13 cellular contexts compared by ENCODE assay signal in genomic region chr6:82783587-82784253, GRCh38.
DNase-seq lines count a peak whose midpoint lies in the region; FAIRE-seq and TF ChIP-seq lines count a peak whose summit lies in the region.
"Had no signal": no experiment of that assay in that cellular context is flagged by ENCODE, and none has a peak within 500 bp of the region (broad histone marks: within the 10 kb centered on the region; RNA-seq: fewer than 3 reads in every experiment).

No MANE protein-coding gene starts in this region.

- FAIRE-seq in GM19239 (lab: Jason Lieb, UNC), result no peak

- H3K4me2 ChIP-seq in hepatocyte, result no peak overlapping the region
- no peak overlapping the region for H3K4me2 ChIP-seq in MM.1S (ENCODE audit: low read depth, low read length)

- H3K27me3 ChIP-seq in NT2/D1 (ENCODE audit: insufficient read depth, insufficient read length), result no peaks in the 10 kb centered on the region
- no peaks in the 10 kb centered on the region for H3K27me3 ChIP-seq in hepatocyte
- H3K27me3 ChIP-seq in MM.1S (replicated peaks; ENCODE audit: insufficient read depth, low read length), result no peaks in the 10 kb centered on the region
- H3K27me3 ChIP-seq: SJSA1 had no signal

- no peaks in the 10 kb centered on the region for H4K20me1 ChIP-seq in hepatocyte (ENCODE audit: insufficient read depth, poor library complexity, severe bottlenecking)
- H4K20me1 ChIP-seq in MM.1S (ENCODE audit: insufficient read depth, low read length), result no peaks in the 10 kb centered on the region

- 75% methylated on average over 6 of the region's 6 CpGs for WGBS in hepatocyte (ENCODE audit: low lambda C conversion rate, missing lambda C conversion rate)

- H2AFZ ChIP-seq in hepatocyte, result no peak overlapping the region
- no peak overlapping the region for H2AFZ ChIP-seq in MM.1S (ENCODE audit: low read length)

- H3K27ac ChIP-seq in hepatocyte, result no peak overlapping the region
- no peak overlapping the region for H3K27ac ChIP-seq in MM.1S (ENCODE audit: low read length)
- H3K27ac ChIP-seq: SJSA1 had no signal

- H3K9me2 ChIP-seq in hepatocyte (replicated peaks; ENCODE audit: insufficient read depth) (no peaks in the 10 kb centered on the region), MM.1S (replicated peaks; ENCODE audit: insufficient read depth, low read length) (no peaks in the 10 kb centered on the region)

- TF ChIP-seq CTCF in HFF-Myc (IDR thresholded peaks at IDR 0.05; ENCODE audit: low read depth, low read length, missing control alignments), result peak; percentile 21
- TF ChIP-seq CTCF in hepatocyte (IDR thresholded peaks at IDR 0.05; ENCODE audit: poor library complexity), result peak; percentile 9
- no peak for TF ChIP-seq CTCF in MM.1S (IDR thresholded peaks at IDR 0.05; ENCODE audit: low read length)

- H3K9ac ChIP-seq in NT2/D1 (ENCODE audit: insufficient read length, low read depth), result no peak overlapping the region
- no peak overlapping the region for H3K9ac ChIP-seq in MM.1S (ENCODE audit: low read length)

- H3K9me3 ChIP-seq in NT2/D1 (ENCODE audit: insufficient read depth, low read length) (no peaks in the 10 kb centered on the region), hepatocyte (ENCODE audit: low read depth) (no peaks in the 10 kb centered on the region), MM.1S (replicated peaks; ENCODE audit: insufficient read depth, low read length) (no peaks in the 10 kb centered on the region)
- H3K9me3 ChIP-seq: SJSA1 had no signal

- peak; percentile 17 for DNase-seq in DMS153 treated with DMSO at 0.1 percent for 48 hours (lab: John Stamatoyannopoulos, UW; ENCODE audit: unreplicated experiment)
- no peak for DNase-seq in HFF-Myc (ENCODE audit: extremely low read depth, low read depth)
- DNase-seq in NT2/D1 (ENCODE audit: low read depth, low spot score), result peak; percentile 9
- no peak for DNase-seq in hepatocyte (ENCODE audit: low spot score)
- DNase-seq in MM.1S, result no peak
- no peak for DNase-seq in GM19239 (ENCODE audit: insufficient read length, low spot score)
- DNase-seq in activated effector memory CD4-positive, alpha-beta T cell treated with anti-CD3 and anti-CD28 coated beads, Interleukin-2, amount 50 U/mL, for 16 hours, result no peak
- no peak for DNase-seq in activated naive CD4-positive, alpha-beta T cell treated with Interleukin-2 at 50 U/mL for 16 hours
- DNase-seq: activated T-cell treated with anti-CD3 and anti-CD28 coated beads, Interleukin-2, amount 50 U/mL, for 1 hour; dermis blood vessel endothelial cell; EL; left cardiac atrium had no signal

- H3K79me2 ChIP-seq in hepatocyte, result no peaks in the 10 kb centered on the region
- H3K79me2 ChIP-seq in MM.1S (ENCODE audit: low read length), result no peaks in the 10 kb centered on the region

- H3K4me3 ChIP-seq in HFF-Myc (replicated peaks; ENCODE audit: low read depth, low read length) (no peak overlapping the region), NT2/D1 (ENCODE audit: insufficient read length, low read depth) (no peak overlapping the region), hepatocyte (no peak overlapping the region), MM.1S (ENCODE audit: low read length) (no peak overlapping the region)
- H3K4me3 ChIP-seq: SJSA1 had no signal

- peaks cover under 1% of the 10 kb centered on the region for H3K4me1 ChIP-seq in NT2/D1 (ENCODE audit: insufficient read depth, insufficient read length)
- H3K4me1 ChIP-seq in hepatocyte (ENCODE audit: insufficient read depth), result no peaks in the 10 kb centered on the region
- H3K4me1 ChIP-seq in MM.1S (ENCODE audit: low read length), result no peaks in the 10 kb centered on the region

- H3F3A ChIP-seq in MM.1S (ENCODE audit: insufficient read depth, low read length), result no peaks in the 10 kb centered on the region

- H3K36me3 ChIP-seq in NT2/D1 (ENCODE audit: insufficient read depth, insufficient read length, low read length) (no peaks in the 10 kb centered on the region), hepatocyte (replicated peaks; ENCODE audit: insufficient read depth, low read depth) (no peaks in the 10 kb centered on the region), MM.1S (replicated peaks; ENCODE audit: insufficient read depth, low read length) (no peaks in the 10 kb centered on the region)
- H3K36me3 ChIP-seq: SJSA1 had no signal

Comparison
In these comparisons a context has a peak if more than half of its experiments do, and no peak if none do; other contexts are left out.
1. DNase-seq: peak in DMS153 treated with DMSO at 0.1 percent for 48 hours (single experiment) and NT2/D1 (single experiment); none in HFF-Myc (single experiment), hepatocyte (single experiment), MM.1S (single experiment), GM19239 (single experiment), activated effector memory CD4-positive, alpha-beta T cell treated with anti-CD3 and anti-CD28 coated beads, Interleukin-2, amount 50 U/mL, for 16 hours (single experiment) and activated naive CD4-positive, alpha-beta T cell treated with Interleukin-2 at 50 U/mL for 16 hours (single experiment).